Comparison of ENCODE assay signal across 2 cellular contexts in the genomic region with DNA sequence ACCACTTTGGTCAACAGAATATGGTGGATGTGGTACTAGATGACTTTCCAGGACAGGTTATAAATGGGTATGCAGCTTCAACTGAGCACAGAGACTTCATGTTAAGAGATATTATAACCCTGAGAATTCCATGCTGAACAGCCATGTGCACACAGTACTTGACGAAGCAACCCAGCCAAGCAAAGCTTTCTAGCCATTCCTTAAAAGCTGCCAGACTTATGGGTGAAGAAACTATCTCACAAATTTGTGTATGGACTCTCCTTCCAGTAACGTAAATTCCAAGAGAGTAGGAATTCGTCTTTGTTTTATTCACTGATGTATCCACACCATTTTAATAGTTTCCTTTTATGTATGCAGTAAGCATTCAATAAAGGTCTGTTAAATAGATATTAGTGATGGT.
TF ChIP-seq lines count a peak whose summit lies in the region.

No MANE protein-coding gene starts in this region.

TF ChIP-seq in GM23338, 12 proteins besides CTCF, POLR2A, EP300 and RAD21:
- TF ChIP-seq CREB1 (CRISPR knock-in tag; IDR thresholded peaks at IDR 0.05; ENCODE audit: low read depth) (no peak), ZNF331 (CRISPR knock-in tag; IDR thresholded peaks at IDR 0.05; ENCODE audit: low read depth) (no peak), ZNF114 (CRISPR knock-in tag; IDR thresholded peaks at IDR 0.05) (no peak), STAT1 (IDR thresholded peaks at IDR 0.05; ENCODE audit: unreplicated experiment) (no peak), JUNB (IDR thresholded peaks at IDR 0.05; ENCODE audit: unreplicated experiment) (no peak)

TF ChIP-seq in K562, 482 proteins besides CTCF, POLR2A, EP300 and RAD21:
- TF ChIP-seq L3MBTL2 (IDR thresholded peaks at IDR 0.05) (peak; percentile 39), SMARCC2 (IDR thresholded peaks at IDR 0.05; ENCODE audit: low read depth) (no peak)
